Comparison of ENCODE assay signal across 13 cellular contexts in genomic region chr12:67989184-67989965, GRCh38. TPM values are rescaled to one million over a fixed set of nuclear protein-coding genes. Genes with fewer than 3 reads are reported as not detected.
DNase-seq lines count a peak whose midpoint lies in the region; ATAC-seq and TF ChIP-seq lines count a peak whose summit lies in the region.
"Had no signal": no experiment of that assay in that cellular context is flagged by ENCODE, and none has a peak within 500 bp of the region (broad histone marks: within the 10 kb centered on the region; RNA-seq: fewer than 3 reads in every experiment).

Gene IFNG-AS1, plus strand, starts transcription at chr12:67989447.

- no peaks in the 10 kb centered on the region; the same call in 1 of the 2 replicates for H3K9me2 ChIP-seq in GM23338 (ENCODE audit: insufficient read depth)
- H3K9me2 ChIP-seq in OCI-LY7 (ENCODE audit: insufficient read depth, low read length): no peaks in the 10 kb centered on the region

- CTCF ChIA-PET in OCI-LY7 (lab: Charles Lee; ENCODE audit: unreplicated experiment): interaction anchor here (0.6 to 1.0 kb wide), 2 partner anchors 24 to 283 kb away, joined by 3 to 4 read pairs; no protein-coding TSS in a partner anchor

- no peak for TF ChIP-seq EP300 in ovary (IDR thresholded peaks at IDR 0.05)

- no peaks in the 10 kb centered on the region for H4K20me1 ChIP-seq in GM23338 (replicated peaks; ENCODE audit: insufficient read depth)
- H4K20me1 ChIP-seq in OCI-LY7 (ENCODE audit: insufficient read depth, low read length): no peaks in the 10 kb centered on the region

- H3K79me2 ChIP-seq in GM23338 (replicated peaks; ENCODE audit: insufficient read depth): no peaks in the 10 kb centered on the region
- peaks cover 50% of the 10 kb centered on the region for H3K79me2 ChIP-seq in OCI-LY7 (ENCODE audit: insufficient read depth, low read depth, low read length)

- H3K4me1 ChIP-seq in GM23338 (ENCODE audit: insufficient read depth): no peaks in the 10 kb centered on the region
- H3K4me1 ChIP-seq in OCI-LY7 (ENCODE audit: insufficient read depth, low read length, poor library complexity, severe bottlenecking): peaks cover 63% of the 10 kb centered on the region
- H3K4me1 ChIP-seq in ovary (ENCODE audit: insufficient read depth): no peaks in the 10 kb centered on the region

- H3K27ac ChIP-seq in GM23338 (ENCODE audit: low read depth) (no peak within 1 kb of the TSS), OCI-LY7 (ENCODE audit: low read depth, low read length, poor library complexity, severe bottlenecking) (peak within 1 kb of the TSS; percentile 97), ovary (no peak within 1 kb of the TSS)
- H3K27ac ChIP-seq: cardiac muscle cell had no signal

- H3K9me3 ChIP-seq in OCI-LY7 (ENCODE audit: low read length) (peaks cover 8% of the 10 kb centered on the region; the same call in 1 of the 2 replicates), ovary (no peaks in the 10 kb centered on the region)

- H3K27ac Mint-ChIP-seq in activated CD4-positive, alpha-beta T cell treated with anti-CD3 and anti-CD28 coated beads, Interleukin-2, amount 10 ng/mL, durations not matched to agents 24 days and 14 days: peak within 1 kb of the TSS; percentile 1
- H3K27ac Mint-ChIP-seq in GM23338: no peak within 1 kb of the TSS
- H3K27ac Mint-ChIP-seq in nephron progenitor cell: peak within 1 kb of the TSS; percentile 75

- H3K27me3 Mint-ChIP-seq in activated CD4-positive, alpha-beta T cell treated with anti-CD3 and anti-CD28 coated beads, Interleukin-2, amount 10 ng/mL, durations not matched to agents 24 days and 14 days: no peaks in the 10 kb centered on the region
- H3K27me3 Mint-ChIP-seq in GM23338 (ENCODE audit: insufficient read depth, low read depth, poor library complexity) (peaks cover 2% of the 10 kb centered on the region), nephron progenitor cell (ENCODE audit: low read depth, poor library complexity) (peaks cover 4% of the 10 kb centered on the region)

- peak within 1 kb of the TSS; percentile 22 for H3K4me3 Mint-ChIP-seq in activated CD4-positive, alpha-beta T cell treated with anti-CD3 and anti-CD28 coated beads, Interleukin-2, amount 10 ng/mL, durations not matched to agents 24 days and 14 days
- H3K4me3 Mint-ChIP-seq in GM23338: no peak within 1 kb of the TSS
- H3K4me3 Mint-ChIP-seq in nephron progenitor cell: no peak within 1 kb of the TSS

- H3K4me2 ChIP-seq in GM23338 (no peak within 1 kb of the TSS), OCI-LY7 (ENCODE audit: low read length) (peak within 1 kb of the TSS; percentile 81)

- no peak for ATAC-seq in GM23338

- peak; percentile 60 for DNase-seq in activated CD4-positive, alpha-beta T cell treated with anti-CD3 and anti-CD28 coated beads, Interleukin-2, amount 10 ng/mL, durations not matched to agents 24 days and 14 days
- no peak for DNase-seq in activated CD4-positive, alpha-beta T cell treated with anti-CD3 and anti-CD28 coated beads, Interleukin-2, amount 50 U/mL, for 1 hour
- DNase-seq in GM23338 (ENCODE audit: low spot score) (no peak), OCI-LY7 (ENCODE audit: low spot score) (peak; percentile 91), nephron progenitor cell (no peak), ovary (no peak), NCI-H1417 (lab: John Stamatoyannopoulos, UW) (no peak), medulla oblongata (ENCODE audit: extremely low spot score) (no peak)
- DNase-seq: activated CD4-positive, CD25-positive, alpha-beta regulatory T cell; NCI-H524 treated with DMSO at 0.1 percent for 48 hours had no signal

- H3K27me3 ChIP-seq in GM23338 (ENCODE audit: insufficient read depth) (no peaks in the 10 kb centered on the region), ovary (no peaks in the 10 kb centered on the region)
- H3K27me3 ChIP-seq: cardiac muscle cell had no signal

- H3K36me3 ChIP-seq in GM23338 (ENCODE audit: insufficient read depth): no peaks in the 10 kb centered on the region
- peaks cover 27% of the 10 kb centered on the region for H3K36me3 ChIP-seq in OCI-LY7 (ENCODE audit: insufficient read depth, low read length)
- no peaks in the 10 kb centered on the region for H3K36me3 ChIP-seq in ovary
- H3K36me3 ChIP-seq: cardiac muscle cell had no signal

- 46 to 48% (median 47%) methylated on average over 7 of the region's 7 CpGs for WGBS in ovary, 3 donors

- intact Hi-C loops in activated CD4-positive, alpha-beta T cell treated with anti-CD3 and anti-CD28 coated beads, Interleukin-2, amount 10 ng/mL, durations not matched to agents 24 days and 14 days (cut with micrococcal nuclease): no loop called here
- intact Hi-C loops in OCI-LY7 (cut with micrococcal nuclease; ENCODE audit: unreplicated experiment) (loop anchor here (2.0 to 5.0 kb wide), 3 partner anchors 232 to 721 kb away; partner anchors contain the start of genes CAND1 and DYRK2), ovary (cut with DNase I) (no loop called here)

- POLR2A ChIA-PET in OCI-LY7 (lab: Charles Lee): interaction anchor here (0.6 to 3.6 kb wide), 17 partner anchors 8 to 1378 kb away, joined by 3 to 17 read pairs (median 4); no protein-coding TSS in a partner anchor

- peaks cover 17% of the 10 kb centered on the region for H3K4me1 Mint-ChIP-seq in activated CD4-positive, alpha-beta T cell treated with anti-CD3 and anti-CD28 coated beads, Interleukin-2, amount 10 ng/mL, durations not matched to agents 24 days and 14 days
- H3K4me1 Mint-ChIP-seq in GM23338: peaks cover 8% of the 10 kb centered on the region
- H3K4me1 Mint-ChIP-seq in nephron progenitor cell: peaks cover 21% of the 10 kb centered on the region

- BruUV-seq in OCI-LY7 (replicated peaks; lab: Mats Ljungman, UMichigan): TSS peak; percentile 63

- no peaks in the 10 kb centered on the region for H3F3A ChIP-seq in GM23338 (replicated peaks; ENCODE audit: low read depth)

- TF ChIP-seq CTCF in GM23338 (conservative IDR thresholded peaks at IDR 0.05; ENCODE audit: low read depth in 2 of 2) (no peak), OCI-LY7 (conservative IDR thresholded peaks at IDR 0.05; ENCODE audit: low read length) (no peak), nephron progenitor cell (IDR thresholded peaks at IDR 0.05) (no peak), ovary (IDR thresholded peaks at IDR 0.05) (no peak)

- no peak within 1 kb of the TSS for H3K4me3 ChIP-seq in GM23338
- H3K4me3 ChIP-seq in OCI-LY7 (ENCODE audit: low read depth, low read length, poor library complexity, severe bottlenecking): peak within 1 kb of the TSS; percentile 78
- H3K4me3 ChIP-seq in ovary: no peak within 1 kb of the TSS
- H3K4me3 ChIP-seq: cardiac muscle cell had no signal

- peaks cover 12% of the 10 kb centered on the region for H3K9me3 Mint-ChIP-seq in activated CD4-positive, alpha-beta T cell treated with anti-CD3 and anti-CD28 coated beads, Interleukin-2, amount 10 ng/mL, durations not matched to agents 24 days and 14 days
- no peaks in the 10 kb centered on the region for H3K9me3 Mint-ChIP-seq in GM23338
- peaks cover 4% of the 10 kb centered on the region for H3K9me3 Mint-ChIP-seq in nephron progenitor cell

- H2AFZ ChIP-seq in GM23338 (peak within 1 kb of the TSS; percentile 67; the same call in 1 of the 2 replicates), OCI-LY7 (ENCODE audit: low read length) (peak within 1 kb of the TSS; percentile 76)

- H3K36me3 Mint-ChIP-seq in activated CD4-positive, alpha-beta T cell treated with anti-CD3 and anti-CD28 coated beads, Interleukin-2, amount 10 ng/mL, durations not matched to agents 24 days and 14 days (ENCODE audit: low read depth): no peaks in the 10 kb centered on the region
- H3K36me3 Mint-ChIP-seq in GM23338 (ENCODE audit: low read depth) (no peaks in the 10 kb centered on the region), nephron progenitor cell (ENCODE audit: low read depth) (no peaks in the 10 kb centered on the region)

- TF ChIP-seq POLR2A in ovary (IDR thresholded peaks at IDR 0.05): no peak

RNA-seq across cellular contexts. Expression of gene IFNG-AS1, which starts in this region (rescaled TPM):
- not detected in 2 replicates for total RNA-seq in activated CD4-positive, alpha-beta T cell treated with anti-CD3 and anti-CD28 coated beads, Interleukin-2, amount 10 ng/mL, durations not matched to agents 24 days and 14 days
- not detected in 2 replicates for total RNA-seq in GM23338 (2014; rRNA removed; shearing (Covaris generic))
- polyA plus RNA-seq in GM23338 (2016; fragmentation: Nextera tagmentation; extraction: Ambion mirVana) (not detected in 2 replicates), ovary (not detected)
- 15.7 and 23.8 TPM in 2 replicates for total RNA-seq in OCI-LY7 (2014; rRNA removed; shearing (Covaris generic))
- total RNA-seq in OCI-LY7 (2022) (36.8 and 37.8 TPM in 2 replicates), ovary (not detected)
- total RNA-seq: cardiac muscle cell, HT-29 had no signal
- polyA plus RNA-seq: AG04450 had no signal

Comparison
In these comparisons a context has a peak if more than half of its experiments do, and no peak if none do; other contexts are left out.
1. RNA of gene IFNG-AS1 (total RNA-seq): 15.7 to 37.8 TPM in OCI-LY7; not detected in activated CD4-positive, alpha-beta T cell treated with anti-CD3 and anti-CD28 coated beads, Interleukin-2, amount 10 ng/mL, durations not matched to agents 24 days and 14 days, not detected in GM23338 and not detected in ovary; every median in the first group is over 10 times any median in the second.
2. Peak in DNase-seq in activated CD4-positive, alpha-beta T cell treated with anti-CD3 and anti-CD28 coated beads, Interleukin-2, amount 10 ng/mL, durations not matched to agents 24 days and 14 days; RNA of the gene not detected or under 1 TPM.